In genomic region chr22:44207981-44208317, GRCh38 we compare ENCODE assay signal across 19 cellular contexts. TPM values are rescaled to one million over a fixed set of nuclear protein-coding genes. Genes with fewer than 3 reads are reported as not detected.
DNase-seq lines count a peak whose midpoint lies in the region; ATAC-seq and TF ChIP-seq lines count a peak whose summit lies in the region.
"Had no signal": no experiment of that assay in that cellular context is flagged by ENCODE, and none has a peak within 500 bp of the region (broad histone marks: within the 10 kb centered on the region; RNA-seq: fewer than 3 reads in every experiment).

No MANE protein-coding gene starts in this region.

- ATAC-seq in WTC11 (no peak), memory B cell (ENCODE audit: low read depth) (no peak)
- no peak for ATAC-seq in stimulated activated naive B cell treated with anti-CD40 and anti-IgM and Interleukin-4, amounts not matched to agents 10 μg/mL and 1 μg/mL and 100 μg/mL, for 72 hours (replicated peaks)
- ATAC-seq: K562, PC-3 had no signal

- H3K27ac Mint-ChIP-seq in activated naive CD8-positive, alpha-beta T cell = peak overlapping the region; percentile 74
- H3K27ac Mint-ChIP-seq in activated naive CD8-positive, alpha-beta T cell treated with anti-CD3 and anti-CD28 coated beads for 36 hours = no peak overlapping the region
- H3K27ac Mint-ChIP-seq in WTC11 (no peak overlapping the region), memory B cell (peak overlapping the region; percentile 77)
- H3K27ac Mint-ChIP-seq in stimulated activated naive B cell treated with anti-CD40 and anti-IgM and Interleukin-4, amounts not matched to agents 10 μg/mL and 1 μg/mL and 100 μg/mL, for 72 hours = peak overlapping the region; percentile 32

- no peak for DNase-seq in activated naive CD8-positive, alpha-beta T cell treated with anti-CD3 and anti-CD28 coated beads for 36 hours
- DNase-seq in WTC11 (ENCODE audit: low spot score) = peak; percentile 6
- DNase-seq in memory B cell (ENCODE audit: low spot score in 2 of 2) = no peak
- DNase-seq in stimulated activated naive B cell treated with anti-CD40 and anti-IgM and Interleukin-4, amounts not matched to agents 10 μg/mL and 1 μg/mL and 100 μg/mL, for 72 hours = no peak
- DNase-seq in stimulated activated naive CD4-positive, alpha-beta T cell (lab: John Stamatoyannopoulos, UW) = no peak
- DNase-seq in substantia nigra (lab: John Stamatoyannopoulos, UW) = no peak
- DNase-seq in SW480 (ENCODE audit: low spot score) = no peak
- DNase-seq: NCI-H1417, NCI-H2029, NCI-H2171 treated with DMSO at 0.1 percent for 48 hours, NCI-H510A, NCI-H774, PC-3 had no signal

- peaks cover 19% of the 10 kb centered on the region for H3K36me3 Mint-ChIP-seq in activated naive CD8-positive, alpha-beta T cell
- peaks cover 31% of the 10 kb centered on the region for H3K36me3 Mint-ChIP-seq in activated naive CD8-positive, alpha-beta T cell treated with anti-CD3 and anti-CD28 coated beads for 36 hours
- H3K36me3 Mint-ChIP-seq in WTC11 (0 out of 2 replicates have a peak, but pooled peaks cover 3% of the 10 kb centered on the region), memory B cell (peaks cover 27% of the 10 kb centered on the region)
- peaks cover 22 to 41% of the 10 kb centered on the region in 2 donors for H3K36me3 Mint-ChIP-seq in stimulated activated naive B cell treated with anti-CD40 and anti-IgM and Interleukin-4, amounts not matched to agents 10 μg/mL and 1 μg/mL and 100 μg/mL, for 72 hours

- CTCF ChIA-PET in WTC11 (lab: Charles Lee) = interaction anchor here (0.7 kb wide), 1 partner anchor 122 kb away, joined by 4 read pairs; no protein-coding TSS in a partner anchor

- POLR2A ChIA-PET in WTC11 (lab: Charles Lee) = interaction anchor here (0.6 kb wide), 1 partner anchor 17 kb away, joined by 5 read pairs; no protein-coding TSS in a partner anchor

- H3K4me3 Mint-ChIP-seq in activated naive CD8-positive, alpha-beta T cell = no peak overlapping the region
- no peak overlapping the region for H3K4me3 Mint-ChIP-seq in activated naive CD8-positive, alpha-beta T cell treated with anti-CD3 and anti-CD28 coated beads for 36 hours
- H3K4me3 Mint-ChIP-seq in WTC11 = no peak overlapping the region
- H3K4me3 Mint-ChIP-seq in memory B cell = no peak overlapping the region
- H3K4me3 Mint-ChIP-seq in stimulated activated naive B cell treated with anti-CD40 and anti-IgM and Interleukin-4, amounts not matched to agents 10 μg/mL and 1 μg/mL and 100 μg/mL, for 72 hours = no peak overlapping the region

- no peak overlapping the region for H3K27ac ChIP-seq in substantia nigra (ENCODE audit: low read depth, low read length, poor library complexity, severe bottlenecking)
- H3K27ac ChIP-seq: BLaER1, RWPE1, SJSA1 had no signal

- peaks cover 12% of the 10 kb centered on the region for H3K9me3 Mint-ChIP-seq in activated naive CD8-positive, alpha-beta T cell (ENCODE audit: low read depth)
- peaks cover 14% of the 10 kb centered on the region for H3K9me3 Mint-ChIP-seq in activated naive CD8-positive, alpha-beta T cell treated with anti-CD3 and anti-CD28 coated beads for 36 hours
- H3K9me3 Mint-ChIP-seq in WTC11 = peaks cover 16% of the 10 kb centered on the region
- H3K9me3 Mint-ChIP-seq in memory B cell = peaks cover 3% of the 10 kb centered on the region
- H3K9me3 Mint-ChIP-seq in stimulated activated naive B cell treated with anti-CD40 and anti-IgM and Interleukin-4, amounts not matched to agents 10 μg/mL and 1 μg/mL and 100 μg/mL, for 72 hours = peaks cover 6 to 9% of the 10 kb centered on the region in 2 donors

- no peak for TF ChIP-seq CTCF in WTC11 (IDR thresholded peaks at IDR 0.05)

- H3K27me3 Mint-ChIP-seq in activated naive CD8-positive, alpha-beta T cell = no peaks in the 10 kb centered on the region
- H3K27me3 Mint-ChIP-seq in activated naive CD8-positive, alpha-beta T cell treated with anti-CD3 and anti-CD28 coated beads for 36 hours = no peaks in the 10 kb centered on the region
- H3K27me3 Mint-ChIP-seq in WTC11 (ENCODE audit: low read depth) (peaks cover 2% of the 10 kb centered on the region; the same call in 1 of the 2 replicates), memory B cell (no peaks in the 10 kb centered on the region)
- H3K27me3 Mint-ChIP-seq in stimulated activated naive B cell treated with anti-CD40 and anti-IgM and Interleukin-4, amounts not matched to agents 10 μg/mL and 1 μg/mL and 100 μg/mL, for 72 hours = no peaks in the 10 kb centered on the region

- H3K4me1 Mint-ChIP-seq in activated naive CD8-positive, alpha-beta T cell (ENCODE audit: low read depth) = peaks cover 4% of the 10 kb centered on the region
- peaks cover 3% of the 10 kb centered on the region for H3K4me1 Mint-ChIP-seq in activated naive CD8-positive, alpha-beta T cell treated with anti-CD3 and anti-CD28 coated beads for 36 hours
- H3K4me1 Mint-ChIP-seq in WTC11 = no peaks in the 10 kb centered on the region
- H3K4me1 Mint-ChIP-seq in memory B cell = peaks cover 39% of the 10 kb centered on the region
- peaks cover 38 to 61% of the 10 kb centered on the region in 2 donors for H3K4me1 Mint-ChIP-seq in stimulated activated naive B cell treated with anti-CD40 and anti-IgM and Interleukin-4, amounts not matched to agents 10 μg/mL and 1 μg/mL and 100 μg/mL, for 72 hours

TF ChIP-seq in WTC11, 78 proteins besides CTCF, POLR2A, EP300 and RAD21:
- TF ChIP-seq HMGA2 (CRISPR knock-in tag; IDR thresholded peaks at IDR 0.05) (no peak), AFF4 (CRISPR knock-in tag; IDR thresholded peaks at IDR 0.05; ENCODE audit: borderline replicate concordance) (no peak), FOXP1 (CRISPR knock-in tag; IDR thresholded peaks at IDR 0.05; ENCODE audit: borderline replicate concordance) (no peak)

RNA-seq across cellular contexts. Expression of gene PARVG, which starts 27.2 kb away (rescaled TPM):
- 10 to 100 TPM; 68.7 to 72.9 TPM for total RNA-seq in activated naive CD8-positive, alpha-beta T cell treated with anti-CD3 and anti-CD28 coated beads for 36 hours
- total RNA-seq in WTC11 (2021) = 0.41 to 0.94 TPM (median 0.69 TPM) in 3 replicates
- total RNA-seq: A172, PC-3, SJSA1 had no signal

Comparison
In these comparisons a context has a peak if more than half of its experiments do, and no peak if none do; other contexts are left out.
1. H3K27ac Mint-ChIP-seq: peak in activated naive CD8-positive, alpha-beta T cell (single experiment), memory B cell (single experiment) and stimulated activated naive B cell treated with anti-CD40 and anti-IgM and Interleukin-4, amounts not matched to agents 10 μg/mL and 1 μg/mL and 100 μg/mL, for 72 hours (single experiment); none in activated naive CD8-positive, alpha-beta T cell treated with anti-CD3 and anti-CD28 coated beads for 36 hours (single experiment) and WTC11 (single experiment).
2. RNA of gene PARVG, which starts 27.2 kb away (total RNA-seq): 68.7 to 72.9 TPM in activated naive CD8-positive, alpha-beta T cell treated with anti-CD3 and anti-CD28 coated beads for 36 hours; 0.41 to 0.94 TPM in WTC11; every median in the first group is over 10 times any median in the second.